In genomic region chr19:5880196-5880595, GRCh38 we compare ENCODE assay signal across 1 cellular context.
TF ChIP-seq lines count a peak whose summit lies in the region.

No MANE protein-coding gene starts in this region.

TF ChIP-seq in HepG2, 621 proteins besides CTCF, POLR2A, EP300 and RAD21:
- TF ChIP-seq YEATS4 (CRISPR knock-in tag; IDR thresholded peaks at IDR 0.05; ENCODE audit: borderline replicate concordance) (0 out of 2 replicates have a peak, but pooled peaks have one; percentile 1), WIZ (CRISPR knock-in tag; IDR thresholded peaks at IDR 0.05) (no peak), HDAC6 (IDR thresholded peaks at IDR 0.05; ENCODE audit: low read depth, low read length) (no peak), SP4 (CRISPR knock-in tag; IDR thresholded peaks at IDR 0.05) (no peak), KMT2A (CRISPR knock-in tag; IDR thresholded peaks at IDR 0.05) (no peak), ZBTB33 (CRISPR knock-in tag; IDR thresholded peaks at IDR 0.05) (0 out of 2 replicates have a peak, but pooled peaks have one; percentile 12), ZKSCAN1 (IDR thresholded peaks at IDR 0.05; ENCODE audit: low read length) (peak; percentile 96), KLF12 (CRISPR knock-in tag; IDR thresholded peaks at IDR 0.05; ENCODE audit: borderline replicate concordance) (0 out of 2 replicates have a peak, but pooled peaks have one; percentile 3), ZNF775 (CRISPR knock-in tag; IDR thresholded peaks at IDR 0.05; ENCODE audit: borderline replicate concordance) (no peak)
TF ChIP-seq in HepG2: peak in this region for 4.
